25 cellular contexts compared by ENCODE assay signal in genomic region chr1:20401405-20402010, GRCh38.
"Had no signal": no experiment of that assay in that cellular context is flagged by ENCODE, and none has a peak within 500 bp of the region (broad histone marks: within the 10 kb centered on the region; RNA-seq: fewer than 3 reads in every experiment).

No MANE protein-coding gene starts in this region.

- H3K4me1 Mint-ChIP-seq: activated CD4-positive, alpha-beta T cell treated with anti-CD3 and anti-CD28 coated beads, Interleukin-2, amount 10 ng/mL, durations not matched to agents 24 days and 14 days; activated naive CD8-positive, alpha-beta T cell treated with anti-CD3 and anti-CD28 coated beads, Interleukin-2, amount 10 ng/mL, durations not matched to agents 7 days and 5 days had no signal

- H3K27ac ChIP-seq: adrenal gland, breast epithelium, Peyer's patch, RWPE1, SJCRH30 had no signal

- H3K27ac Mint-ChIP-seq: activated CD4-positive, alpha-beta T cell treated with anti-CD3 and anti-CD28 coated beads, Interleukin-2, amount 10 ng/mL, durations not matched to agents 24 days and 14 days; activated naive CD8-positive, alpha-beta T cell treated with anti-CD3 and anti-CD28 coated beads, Interleukin-2, amount 10 ng/mL, durations not matched to agents 7 days and 5 days had no signal

- H3K4me3 Mint-ChIP-seq: activated CD4-positive, alpha-beta T cell treated with anti-CD3 and anti-CD28 coated beads, Interleukin-2, amount 10 ng/mL, durations not matched to agents 24 days and 14 days; activated naive CD8-positive, alpha-beta T cell treated with anti-CD3 and anti-CD28 coated beads, Interleukin-2, amount 10 ng/mL, durations not matched to agents 7 days and 5 days had no signal

- DNase-seq: activated CD4-positive, alpha-beta T cell treated with anti-CD3 and anti-CD28 coated beads for 1 hour; activated CD4-positive, alpha-beta T cell treated with anti-CD3 and anti-CD28 coated beads, Interleukin-2, amount 10 ng/mL, durations not matched to agents 24 days and 14 days; activated CD4-positive, alpha-beta T cell treated with anti-CD3 and anti-CD28 coated beads, Interleukin-2, amount 50 U/mL, for 48 hours; activated naive CD4-positive, alpha-beta T cell treated with anti-CD3 and anti-CD28 coated beads, Interleukin-2, amount 50 U/mL, for 16 hours; activated naive CD8-positive, alpha-beta T cell treated with anti-CD3 and anti-CD28 coated beads, Interleukin-2, amount 10 ng/mL, durations not matched to agents 7 days and 5 days; activated T-cell treated with anti-CD3 and anti-CD28 coated beads, Interleukin-2, amount 50 U/mL, for 1 hour; aorta; Kasumi-1; KBM-7; NCI-H1092; NCI-H1417; NCI-H1694; NCI-H2029; NCI-H2107; NCI-H2171 treated with DMSO at 0.1 percent for 48 hours; NCI-H226; NCI-H526 treated with DMSO at 0.1 percent for 48 hours; Right ventricle myocardium superior; SJCRH30; SK-N-SH; T-helper 1 cell had no signal

- H3K4me3 ChIP-seq: adrenal gland, breast epithelium, Peyer's patch, SJCRH30 had no signal

- H3K36me3 Mint-ChIP-seq: activated naive CD8-positive, alpha-beta T cell treated with anti-CD3 and anti-CD28 coated beads, Interleukin-2, amount 10 ng/mL, durations not matched to agents 7 days and 5 days had no signal

- H3K9me3 Mint-ChIP-seq: activated CD4-positive, alpha-beta T cell treated with anti-CD3 and anti-CD28 coated beads, Interleukin-2, amount 10 ng/mL, durations not matched to agents 24 days and 14 days; activated naive CD8-positive, alpha-beta T cell treated with anti-CD3 and anti-CD28 coated beads, Interleukin-2, amount 10 ng/mL, durations not matched to agents 7 days and 5 days had no signal
